ENCODE assay signal across 9 cellular contexts in genomic region chr19:11577451-11578341, GRCh38. TPM values are rescaled to one million over a fixed set of nuclear protein-coding genes. Genes with fewer than 3 reads are reported as not detected.
A peak's percentile ranks its signal among the peaks of the same experiment; 100 is the strongest.
DNase-seq lines count a peak whose midpoint lies in the region; ATAC-seq and TF ChIP-seq lines count a peak whose summit lies in the region.
"Had no signal": no experiment of that assay in that cellular context is flagged by ENCODE, and none has a peak within 500 bp of the region (broad histone marks: within the 10 kb centered on the region; RNA-seq: fewer than 3 reads in every experiment).

TSS of gene ACP5 (minus strand) at chr19:11577645. CDS start at chr19:11577317, 328 bp downstream.

- H3K4me3 ChIP-seq in mammary epithelial cell (replicated peaks in 1 of 3; ENCODE audit: insufficient read depth in 1 of 3, low read depth in 2 of 3, low read length in 3 of 3), result peak within 1 kb of the TSS in 2 of 3 experiments; percentile 29 to 41
- peak within 1 kb of the TSS; percentile 21 to 47 (median 39) for H3K4me3 ChIP-seq in right lobe of liver
- H3K4me3 ChIP-seq in thoracic aorta, result peak within 1 kb of the TSS; percentile 67

- no peak within 1 kb of the TSS for H3K9ac ChIP-seq in mammary epithelial cell (ENCODE audit: insufficient read depth, low read length)

- POLR2A ChIA-PET in activated CD4-positive, alpha-beta T cell treated with anti-CD3 and anti-CD28 coated beads, Interleukin-2, amount 10 ng/mL, durations not matched to agents 7 days and 5 days (lab: Charles Lee), result no interaction called here

- no peaks in the 10 kb centered on the region for H3K9me3 ChIP-seq in mammary epithelial cell (replicated peaks; ENCODE audit: insufficient read depth, low read length)
- H3K9me3 ChIP-seq in right lobe of liver, result no peaks in the 10 kb centered on the region
- no peaks in the 10 kb centered on the region for H3K9me3 ChIP-seq in thoracic aorta

- TF ChIP-seq CTCF in mammary epithelial cell (conservative IDR thresholded peaks at IDR 0.05 in 1 of 2, IDR thresholded peaks at IDR 0.05 in 1 of 2; ENCODE audit: extremely low read depth in 1 of 2, insufficient read depth in 1 of 2, low read depth in 1 of 2, low read length in 2 of 2) (no peak), right lobe of liver (IDR thresholded peaks at IDR 0.05) (no peak), thoracic aorta (IDR thresholded peaks at IDR 0.05) (no peak), GM10266 (IDR thresholded peaks at IDR 0.05; ENCODE audit: control insufficient read depth, insufficient read depth, low read depth, missing control alignments) (no peak)

- TF ChIP-seq POLR2A in right lobe of liver (IDR thresholded peaks at IDR 0.05), result no peak

- H3K27me3 Mint-ChIP-seq in activated CD4-positive, alpha-beta T cell treated with anti-CD3 and anti-CD28 coated beads, Interleukin-2, amount 10 ng/mL, durations not matched to agents 7 days and 5 days, result no peaks in the 10 kb centered on the region

- no peaks in the 10 kb centered on the region for H3K9me3 Mint-ChIP-seq in activated CD4-positive, alpha-beta T cell treated with anti-CD3 and anti-CD28 coated beads, Interleukin-2, amount 10 ng/mL, durations not matched to agents 7 days and 5 days

- in situ Hi-C loops in mammary epithelial cell (cut with MboI; ENCODE audit: low sequenced_read_pairs in 2 of 2), result loop anchor here in 1 of 2 donors (5.0 kb wide), 1 partner anchor 95 kb away; the partner anchor contains the start of gene ELAVL3

- 17% methylated on average over 12 of the region's 22 CpGs for WGBS in mammary epithelial cell (ENCODE audit: low coverage, missing lambda C conversion rate)
- WGBS in right lobe of liver (ENCODE audit: insufficient coverage, low coverage, low lambda C conversion rate, missing lambda C conversion rate), result 74% methylated on average over 6 of the region's 22 CpGs

- peak; percentile 32 to 50 (median 38) for ATAC-seq in right lobe of liver
- no peak for ATAC-seq in thoracic aorta (ENCODE audit: insufficient number of reproducible peaks, low FRiP score, low read depth)
- no peak for ATAC-seq in HG02981 (IDR thresholded peaks at IDR 0.05; ENCODE audit: unreplicated experiment)

- H3K79me2 ChIP-seq in mammary epithelial cell (ENCODE audit: insufficient read depth, low read length), result no peaks in the 10 kb centered on the region

- dilution Hi-C loops in mammary epithelial cell (cut with HindIII; ENCODE audit: low sequenced_read_pairs), result no loop called here

- CTCF ChIA-PET in activated CD4-positive, alpha-beta T cell treated with anti-CD3 and anti-CD28 coated beads, Interleukin-2, amount 10 ng/mL, durations not matched to agents 7 days and 5 days (lab: Charles Lee), result interaction anchor here (0.5 to 2.5 kb wide), 3 partner anchors 9 to 141 kb away, joined by 3 to 10 read pairs (median 3); no protein-coding TSS in a partner anchor
- CTCF ChIA-PET in mammary epithelial cell (lab: Charles Lee; ENCODE audit: low non-redundant PET), result interaction anchor here (0.5 kb wide), 1 partner anchor 562 kb away, joined by 5 read pairs; the partner anchor contains the start of gene ZNF20

- peaks cover 15% of the 10 kb centered on the region for H3K4me1 ChIP-seq in mammary epithelial cell (ENCODE audit: insufficient read depth, low read length)
- H3K4me1 ChIP-seq in right lobe of liver, result peaks cover 0 to 5% (median 0%) of the 10 kb centered on the region in 4 donors
- H3K4me1 ChIP-seq in thoracic aorta (ENCODE audit: control insufficient read depth in 1 of 2, low read depth in 2 of 2), result no peaks in the 10 kb centered on the region

- no peaks in the 10 kb centered on the region for H4K20me1 ChIP-seq in mammary epithelial cell (ENCODE audit: insufficient read depth, low read length)

- H2AFZ ChIP-seq in mammary epithelial cell (ENCODE audit: low read depth, low read length), result peak within 1 kb of the TSS; percentile 81

- H3K36me3 Mint-ChIP-seq in activated CD4-positive, alpha-beta T cell treated with anti-CD3 and anti-CD28 coated beads, Interleukin-2, amount 10 ng/mL, durations not matched to agents 7 days and 5 days (ENCODE audit: low read depth), result peaks cover 2% of the 10 kb centered on the region

- DNase-seq in activated CD4-positive, alpha-beta T cell treated with anti-CD3 and anti-CD28 coated beads, Interleukin-2, amount 10 ng/mL, durations not matched to agents 7 days and 5 days, result no peak
- DNase-seq in activated CD4-positive, alpha-beta T cell treated with anti-CD3 and anti-CD28 coated beads for 48 hours, result no peak
- DNase-seq in mammary epithelial cell (peak; percentile 37), right lobe of liver (no peak), thoracic aorta (ENCODE audit: low spot score) (no peak), GM10266 (ENCODE audit: extremely low spot score) (no peak)
- no peak for DNase-seq in effector CD8-positive, alpha-beta T cell (lab: John Stamatoyannopoulos, UW)
- DNase-seq: NCI-H510A had no signal

- H3K27ac Mint-ChIP-seq in activated CD4-positive, alpha-beta T cell treated with anti-CD3 and anti-CD28 coated beads, Interleukin-2, amount 10 ng/mL, durations not matched to agents 7 days and 5 days, result peak within 1 kb of the TSS; percentile 36

- peaks cover 35% of the 10 kb centered on the region for H3K4me1 Mint-ChIP-seq in activated CD4-positive, alpha-beta T cell treated with anti-CD3 and anti-CD28 coated beads, Interleukin-2, amount 10 ng/mL, durations not matched to agents 7 days and 5 days

- no peaks in the 10 kb centered on the region for H3K27me3 ChIP-seq in mammary epithelial cell (ENCODE audit: insufficient read depth, low read length)
- H3K27me3 ChIP-seq in right lobe of liver, result no peaks in the 10 kb centered on the region
- no peaks in the 10 kb centered on the region for H3K27me3 ChIP-seq in thoracic aorta (replicated peaks; ENCODE audit: insufficient read depth)

- H3K4me3 Mint-ChIP-seq in activated CD4-positive, alpha-beta T cell treated with anti-CD3 and anti-CD28 coated beads, Interleukin-2, amount 10 ng/mL, durations not matched to agents 7 days and 5 days, result peak within 1 kb of the TSS; percentile 71

- H3K36me3 ChIP-seq in mammary epithelial cell (ENCODE audit: insufficient read depth, low read length), result no peaks in the 10 kb centered on the region
- H3K36me3 ChIP-seq in right lobe of liver, result no peaks in the 10 kb centered on the region
- H3K36me3 ChIP-seq in thoracic aorta, result no peaks in the 10 kb centered on the region

- intact Hi-C loops in mammary epithelial cell (cut with micrococcal nuclease) (no loop called here), right lobe of liver (cut with DNase I) (loop anchor here in 1 of 2 donors (10.0 kb wide), 1 partner anchor 283 kb away; the partner anchor contains the start of gene TSPAN16)

- H3K4me2 ChIP-seq in mammary epithelial cell (ENCODE audit: insufficient read depth, low read depth, low read length), result peak within 1 kb of the TSS; percentile 72

- BruUV-seq in mammary epithelial cell (replicated peaks; lab: Mats Ljungman, UMichigan), result no TSS peak

- H3K27ac ChIP-seq in mammary epithelial cell (ENCODE audit: insufficient read depth, low read depth, low read length), result no peak within 1 kb of the TSS
- H3K27ac ChIP-seq in right lobe of liver, result peak within 1 kb of the TSS in 1 of 3 donors; percentile 33
- no peak within 1 kb of the TSS for H3K27ac ChIP-seq in thoracic aorta

RNA-seq across cellular contexts. Expression of gene ACP5, which starts in this region (rescaled TPM):
- total RNA-seq in activated CD4-positive, alpha-beta T cell treated with anti-CD3 and anti-CD28 coated beads, Interleukin-2, amount 10 ng/mL, durations not matched to agents 7 days and 5 days, result 10 to 100 TPM; 27.5 to 33.9 TPM
- 10 to 100 TPM in 1 of 2 donors, 1 to 10 TPM in 1; 9.8 to 12.0 TPM for total RNA-seq in mammary epithelial cell
- 24.4 TPM for polyA plus RNA-seq in mammary epithelial cell
- 44.7 TPM for polyA minus RNA-seq in mammary epithelial cell
- total RNA-seq in right lobe of liver, result 10 to 100 TPM; 10.4 to 28.5 (median 21.5) TPM
- total RNA-seq in thoracic aorta, result 10 to 100 TPM in 1 of 2 donors, 1 to 10 TPM in 1; 1.6 to 14.6 TPM

Comparison
In these comparisons a context has a peak if more than half of its experiments do, and no peak if none do; other contexts are left out.
1. ATAC-seq: peak in right lobe of liver (4 of 4); none in thoracic aorta (single experiment) and HG02981 (single experiment).
2. Peak in every context shown above with its lines, with median percentiles within 50 percentile points of each other: H3K4me3 ChIP-seq.